16 cellular contexts compared by ENCODE assay signal in genomic region chr20:50464725-50465650, GRCh38. TPM values are rescaled to one million over a fixed set of nuclear protein-coding genes. Genes with fewer than 3 reads are reported as not detected.
DNase-seq lines count a peak whose midpoint lies in the region; ATAC-seq, FAIRE-seq and TF ChIP-seq lines count a peak whose summit lies in the region.
"Had no signal": no experiment of that assay in that cellular context is flagged by ENCODE, and none has a peak within 500 bp of the region (broad histone marks: within the 10 kb centered on the region; RNA-seq: fewer than 3 reads in every experiment).

No MANE protein-coding gene starts in this region.

- CTCF ChIA-PET in K562 (lab: Yijun Ruan, JAX; ENCODE audit: low intra/inter-chr PET ratio): interaction anchor here (0.9 to 6.7 kb wide), 3 partner anchors 112 to 279 kb away, joined by 3 to 58 read pairs (median 4); no protein-coding TSS in a partner anchor

- no peak overlapping the region for H3K27ac ChIP-seq in K562 (ENCODE audit: extremely low read depth, low read depth, low read length)
- H3K27ac ChIP-seq: adrenal gland had no signal

- in situ Hi-C loops in K562 (cut with MboI): loop anchor here (5.0 kb wide), 4 partner anchors 118 to 488 kb away; no protein-coding TSS in a partner anchor

- H3K27me3 ChIP-seq in Loucy (ENCODE audit: insufficient read depth, low read length, poor library complexity, severe bottlenecking) (no peaks in the 10 kb centered on the region), K562 (ENCODE audit: control insufficient read depth in 2 of 2, insufficient read depth in 2 of 2, low read length in 2 of 2) (no peaks in the 10 kb centered on the region), skeletal muscle satellite cell (ENCODE audit: control insufficient read depth, insufficient read depth, low read length) (no peaks in the 10 kb centered on the region)
- H3K27me3 ChIP-seq: adrenal gland had no signal

- peak overlapping the region; percentile 58 to 79 for H3K4me3 Mint-ChIP-seq in CD14-positive monocyte
- H3K4me3 Mint-ChIP-seq in T-helper 2 cell treated with Interferon-gamma antibody and Interleukin-4, amounts not matched to agents 5 μg/mL and 100 μg/mL, for 36 hours: no peak overlapping the region
- H3K4me3 Mint-ChIP-seq: CD4-positive, CD25-positive, alpha-beta regulatory T cell; mesothelial cell of epicardium had no signal

- no peak for TF ChIP-seq POLR2A in K562 (conservative IDR thresholded peaks at IDR 0.05)

- H3F3A ChIP-seq in Loucy (ENCODE audit: low read depth): no peaks in the 10 kb centered on the region

- intact Hi-C loops in CD14-positive monocyte (cut with micrococcal nuclease): loop anchor here (5.0 to 10.0 kb wide), 2 partner anchors 193 to 350 kb away; partner anchors contain the start of gene UBE2V1 (in 1 of the 2)
- intact Hi-C loops in K562 (cut with micrococcal nuclease): loop anchor here (1.0 to 10.0 kb wide), 6 partner anchors 115 to 480 kb away; partner anchors contain the start of gene SNAI1
- intact Hi-C loops in left ventricle myocardium superior (cut with micrococcal nuclease): loop anchor here (5.0 kb wide), 1 partner anchor 278 kb away; no protein-coding TSS in a partner anchor

- peaks cover 0 to 8% (median 5%) of the 10 kb centered on the region in 3 donors for H3K27me3 Mint-ChIP-seq in CD14-positive monocyte (ENCODE audit: low read depth in 3 of 3)
- H3K27me3 Mint-ChIP-seq in T-helper 2 cell treated with Interferon-gamma antibody and Interleukin-4, amounts not matched to agents 5 μg/mL and 100 μg/mL, for 36 hours (ENCODE audit: low read depth): no peaks in the 10 kb centered on the region

- TF ChIP-seq EP300 in K562 (IDR thresholded peaks at IDR 0.05; ENCODE audit: low read length): no peak

- no peaks in the 10 kb centered on the region for H3K79me2 ChIP-seq in Loucy (ENCODE audit: insufficient read depth, low read length)
- no peaks in the 10 kb centered on the region for H3K79me2 ChIP-seq in K562 (ENCODE audit: control insufficient read depth, insufficient read depth, low read length)

- H3K4me1 ChIP-seq in Loucy (ENCODE audit: insufficient read depth, low read length, poor library complexity, severe bottlenecking) (no peaks in the 10 kb centered on the region), K562 (replicated peaks in 1 of 2; ENCODE audit: control insufficient read depth in 2 of 2, insufficient read depth in 2 of 2, low read length in 2 of 2) (peaks cover 14 to 19% of the 10 kb centered on the region in 2 experiments; a peak in 4 of 5 replicates), skeletal muscle satellite cell (ENCODE audit: control insufficient read depth, insufficient read depth, low read length) (peaks cover 12% of the 10 kb centered on the region)

- peaks cover 27% of the 10 kb centered on the region for H3K4me1 Mint-ChIP-seq in CD14-positive monocyte
- H3K4me1 Mint-ChIP-seq in T-helper 2 cell treated with Interferon-gamma antibody and Interleukin-4, amounts not matched to agents 5 μg/mL and 100 μg/mL, for 36 hours (ENCODE audit: low read depth): peaks cover 3% of the 10 kb centered on the region

- H3K9ac ChIP-seq in Loucy (ENCODE audit: low read depth, low read length, poor library complexity, severe bottlenecking) (no peak overlapping the region), K562 (ENCODE audit: insufficient read depth in 1 of 2, low read depth in 2 of 2, low read length in 2 of 2) (peak overlapping the region in 1 of 2 experiments; percentile 24; a peak in 1 of 4 replicates), skeletal muscle satellite cell (ENCODE audit: low read depth, low read length) (no peak overlapping the region)

- no peaks in the 10 kb centered on the region for H3K9me1 ChIP-seq in K562 (ENCODE audit: control insufficient read depth, insufficient read depth, low read length)

- peak overlapping the region; percentile 13 for H3K4me2 ChIP-seq in Loucy (ENCODE audit: low read depth, low read length, poor library complexity, severe bottlenecking)
- peak overlapping the region; percentile 77; the same call in 1 of the 2 replicates for H3K4me2 ChIP-seq in K562 (ENCODE audit: insufficient read depth, low read length)
- H3K4me2 ChIP-seq in skeletal muscle satellite cell (ENCODE audit: low read length): peak overlapping the region; percentile 65

- H3K9me3 ChIP-seq in Loucy (ENCODE audit: insufficient read depth, low read depth, low read length) (no peaks in the 10 kb centered on the region), K562 (replicated peaks; ENCODE audit: control insufficient read depth, insufficient read depth, low read depth, low read length) (no peaks in the 10 kb centered on the region), skeletal muscle satellite cell (replicated peaks; ENCODE audit: low read length) (no peaks in the 10 kb centered on the region)
- H3K9me3 ChIP-seq: adrenal gland, HAP-1 had no signal

- peak overlapping the region; percentile 11; the same call in 1 of the 2 replicates for H2AFZ ChIP-seq in Loucy (ENCODE audit: low read length)
- peak overlapping the region; percentile 98 for H2AFZ ChIP-seq in K562 (ENCODE audit: low read depth, low read length)

- POLR2A ChIA-PET in K562 (lab: Yijun Ruan, JAX): interaction anchor here (0.6 to 1.5 kb wide), 8 partner anchors 93 to 278 kb away, joined by 3 to 12 read pairs (median 3); partner anchors contain the start of gene CEBPB

- no peak overlapping the region for H3K27ac Mint-ChIP-seq in CD14-positive monocyte
- H3K27ac Mint-ChIP-seq in T-helper 2 cell treated with Interferon-gamma antibody and Interleukin-4, amounts not matched to agents 5 μg/mL and 100 μg/mL, for 36 hours: no peak overlapping the region
- H3K27ac Mint-ChIP-seq: activated CD8-positive, alpha-beta memory T cell treated with anti-CD3 and anti-CD28 coated beads, Interleukin-2, amount 10 ng/mL, durations not matched to agents 7 days and 5 days; mesothelial cell of epicardium; naive B cell had no signal

- H3K4me3 ChIP-seq in Loucy (ENCODE audit: low read length, poor library complexity, severe bottlenecking) (no peak overlapping the region), K562 (no peak overlapping the region), skeletal muscle satellite cell (ENCODE audit: low read length) (no peak overlapping the region)
- H3K4me3 ChIP-seq: adrenal gland, HAP-1 had no signal

- no peaks in the 10 kb centered on the region for H4K20me1 ChIP-seq in Loucy (ENCODE audit: insufficient read depth, low read length, poor library complexity, severe bottlenecking)
- H4K20me1 ChIP-seq in K562 (replicated peaks; ENCODE audit: control insufficient read depth, insufficient read depth, low read length): no peaks in the 10 kb centered on the region

- H3K36me3 ChIP-seq in Loucy (ENCODE audit: insufficient read depth, low read length): no peaks in the 10 kb centered on the region
- no peaks in the 10 kb centered on the region for H3K36me3 ChIP-seq in K562 (ENCODE audit: control insufficient read depth, insufficient read depth, low read length)
- H3K36me3 ChIP-seq in skeletal muscle satellite cell (ENCODE audit: insufficient read depth, low read length): no peaks in the 10 kb centered on the region
- H3K36me3 ChIP-seq: adrenal gland, HAP-1 had no signal

- ATAC-seq in K562 (no peak), GM19455 (IDR thresholded peaks at IDR 0.05; ENCODE audit: unreplicated experiment) (no peak), left ventricle myocardium superior (no peak)

- TF ChIP-seq CTCF in CD14-positive monocyte (IDR thresholded peaks at IDR 0.05): no peak
- TF ChIP-seq CTCF in Loucy (conservative IDR thresholded peaks at IDR 0.05; ENCODE audit: low read length): no peak
- TF ChIP-seq CTCF in K562 (IDR thresholded peaks at IDR 0.05 in 2 of 3, conservative IDR thresholded peaks at IDR 0.05 in 1 of 3; ENCODE audit: insufficient read depth in 2 of 3, low read depth in 1 of 3, low read length in 3 of 3): no peak

- H3K9me2 ChIP-seq in Loucy (replicated peaks; ENCODE audit: low read depth, low read length): no peaks in the 10 kb centered on the region

- no peak for TF ChIP-seq RAD21 in K562 (CRISPR knock-in tag; conservative IDR thresholded peaks at IDR 0.05 in 1 of 2, IDR thresholded peaks at IDR 0.05 in 1 of 2)

- FAIRE-seq in K562 (lab: Jason Lieb, UNC): no peak
- FAIRE-seq: GM12891 had no signal

- no peaks in the 10 kb centered on the region for H3K36me3 Mint-ChIP-seq in CD14-positive monocyte
- H3K36me3 Mint-ChIP-seq in T-helper 2 cell treated with Interferon-gamma antibody and Interleukin-4, amounts not matched to agents 5 μg/mL and 100 μg/mL, for 36 hours (ENCODE audit: low read depth): no peaks in the 10 kb centered on the region
- H3K36me3 Mint-ChIP-seq: activated CD8-positive, alpha-beta memory T cell treated with anti-CD3 and anti-CD28 coated beads, Interleukin-2, amount 10 ng/mL, durations not matched to agents 7 days and 5 days; brain; CD4-positive, CD25-positive, alpha-beta regulatory T cell; mesothelial cell of epicardium; naive B cell had no signal

- DNase-seq in CD14-positive monocyte (ENCODE audit: low spot score) (no peak), K562 (ENCODE audit: extremely low read depth in 1 of 4, low spot score in 3 of 4) (no peak), left ventricle myocardium superior (no peak)
- DNase-seq in T-helper 2 cell treated with Interferon-gamma antibody and Interleukin-4, amounts not matched to agents 5 μg/mL and 100 μg/mL, for 36 hours (ENCODE audit: low spot score): no peak
- DNase-seq: NCI-H2107 had no signal

- WGBS in K562 (ENCODE audit: insufficient coverage, low coverage, missing lambda C conversion rate): 41% methylated on average over 14 of the region's 14 CpGs

- no peaks in the 10 kb centered on the region for H3K9me3 Mint-ChIP-seq in CD14-positive monocyte
- no peaks in the 10 kb centered on the region for H3K9me3 Mint-ChIP-seq in T-helper 2 cell treated with Interferon-gamma antibody and Interleukin-4, amounts not matched to agents 5 μg/mL and 100 μg/mL, for 36 hours
- H3K9me3 Mint-ChIP-seq: CD4-positive, CD25-positive, alpha-beta regulatory T cell had no signal

- BruUV-seq in K562 (replicated peaks; lab: Mats Ljungman, UMichigan): no TSS peak

RNA-seq across cellular contexts. Expression of gene PTPN1, which starts 45.2 kb away (rescaled TPM):
- 10 to 100 TPM; 12.4 to 19.1 TPM for polyA plus RNA-seq in CD14-positive monocyte
- total RNA-seq in K562 (2011; cell fraction: chromatin; rRNA removed; ENCODE audit: low replicate concordance): 39.8 and 48.2 TPM in 2 replicates
- total RNA-seq in K562 (2011; cell fraction: nucleolus; rRNA removed): 25.1 and 26.7 TPM in 2 replicates
- 44.3 and 59.5 TPM in 2 replicates for total RNA-seq in K562 (2011; cell fraction: nucleoplasm; rRNA removed)
- 56.4 and 69.8 TPM in 2 replicates for total RNA-seq in K562 (2014; rRNA removed)
- total RNA-seq in K562 (2014; rRNA removed; fragmentation: Illumina TruSeq; extraction: Trizol): 44.5 and 49.4 TPM in 2 replicates
- total RNA-seq in K562 (2015; rRNA removed; fragmentation: Illumina TruSeq; extraction: Trizol): 58.5 and 58.9 TPM in 2 replicates
- 71.9 and 80.4 TPM in 2 replicates for total RNA-seq in K562 (2021)
- polyA plus RNA-seq in K562 (2011; rRNA removed): 31.5 and 53.1 TPM in 2 replicates
- polyA plus RNA-seq in K562 (2011; cell fraction: cytosol; rRNA removed): 38.3 and 62.4 TPM in 2 replicates
- 50.2 and 94.2 TPM in 2 replicates for polyA plus RNA-seq in K562 (2011; cell fraction: nucleus; rRNA removed)
- polyA plus RNA-seq in K562 (2012): 56.3 and 67.9 TPM in 2 replicates
- polyA plus RNA-seq in K562 (2014; fragmentation: Illumina TruSeq; extraction: Trizol): 85.3 and 88.7 TPM in 2 replicates
- 10 to 100 TPM; 11.0 to 15.7 TPM for polyA plus RNA-seq in K562 (2014; fragmentation: Nextera tagmentation; extraction: Ambion mirVana)
- 52.5 and 54.0 TPM in 2 replicates for polyA plus RNA-seq in K562 (2014; rRNA removed)
- 40.7 and 49.1 TPM in 2 replicates for polyA minus RNA-seq in K562 (2011; rRNA and poly(A)+ RNA removed)
- polyA minus RNA-seq in K562 (2011; cell fraction: cytosol; rRNA and poly(A)+ RNA removed): 25.5 and 37.9 TPM in 2 replicates
- 13.3 and 26.4 TPM in 2 replicates for polyA minus RNA-seq in K562 (2011; cell fraction: nucleus; rRNA and poly(A)+ RNA removed)
- total RNA-seq in skeletal muscle satellite cell (2012; rRNA removed): 51.5 and 58.8 TPM in 2 replicates
- 24.1 TPM for total RNA-seq in left ventricle myocardium superior

Comparison
In these comparisons a context has a peak if more than half of its experiments do, and no peak if none do; other contexts are left out.
1. H3K4me2 ChIP-seq: peak in every context shown above with its lines; median percentile 77 in K562; 65 in skeletal muscle satellite cell; 13 in Loucy.